ENCODE assay signal across 8 cellular contexts in the genomic region with DNA sequence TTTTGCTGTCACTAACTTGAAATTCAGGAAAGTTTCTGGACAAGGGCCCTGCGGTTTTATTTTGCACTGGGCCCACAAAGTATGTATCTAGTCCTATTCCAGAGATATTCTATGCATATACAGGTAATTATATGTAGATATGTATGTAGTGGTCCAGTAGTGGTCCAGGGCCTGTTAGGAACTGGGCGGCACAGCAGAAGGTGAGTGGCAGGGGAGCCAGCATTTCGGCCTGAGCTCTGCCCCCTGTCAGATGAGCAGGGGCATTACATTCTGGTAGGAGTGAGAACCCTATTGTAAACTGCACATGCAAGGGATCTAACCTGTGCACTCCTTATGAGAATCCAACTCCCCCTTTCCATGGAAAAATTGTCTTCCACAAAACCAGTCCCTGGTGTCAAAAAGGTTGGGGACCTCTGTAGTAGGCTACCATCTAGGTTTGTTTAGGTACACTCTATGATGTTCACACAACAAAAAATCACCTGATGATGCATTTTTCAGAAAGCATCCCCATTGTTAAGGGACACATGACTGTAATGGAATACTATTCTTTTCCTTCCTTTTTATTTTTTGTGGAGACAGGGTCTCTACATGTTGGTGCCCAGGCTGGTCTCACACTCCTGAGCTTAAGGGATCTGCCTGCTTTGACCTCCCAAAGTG.
DNase-seq lines count a peak whose midpoint lies in the region; ATAC-seq and TF ChIP-seq lines count a peak whose summit lies in the region.

No MANE protein-coding gene starts in this region.

- ATAC-seq in GM21786 (IDR thresholded peaks at IDR 0.05; ENCODE audit: unreplicated experiment) (no peak), HG03571 (IDR thresholded peaks at IDR 0.05; ENCODE audit: unreplicated experiment) (no peak), HG03139 (IDR thresholded peaks at IDR 0.05; ENCODE audit: unreplicated experiment) (no peak)

- peak overlapping the region; percentile 78 for H3K4me2 ChIP-seq in OCI-LY1 (ENCODE audit: low read length)

- peaks cover 52% of the 10 kb centered on the region for H3K4me1 ChIP-seq in OCI-LY1 (ENCODE audit: insufficient read depth, low read length, severe bottlenecking)

- H2AFZ ChIP-seq in OCI-LY1 (ENCODE audit: low read length), result no peak overlapping the region

- peak; percentile 42 for DNase-seq in stimulated activated CD4-positive, alpha-beta T cell treated with anti-CD3 and anti-CD28 coated beads, Interleukin-15, amount 100 ng/mL, for 24 hours
- DNase-seq in stimulated activated CD4-positive, alpha-beta T cell treated with anti-CD3 and anti-CD28 coated beads, Interleukin-4, amount 100 ng/mL, for 1 hour, result no peak
- peak; percentile 48 for DNase-seq in ecto neural progenitor cell (ENCODE audit: low spot score)
- DNase-seq in stimulated activated CD8-positive, alpha-beta memory T cell treated with anti-CD3 and anti-CD28 coated beads, Interleukin-4, amount 100 ng/mL, for 48 hours, result peak; percentile 42

- H3K79me2 ChIP-seq in OCI-LY1 (ENCODE audit: insufficient read depth, low read length), result peaks cover 90% of the 10 kb centered on the region

- TF ChIP-seq CTCF in OCI-LY1 (IDR thresholded peaks at IDR 0.05; ENCODE audit: low read length), result peak; percentile 73

- peaks cover 30% of the 10 kb centered on the region for H3K36me3 ChIP-seq in OCI-LY1 (ENCODE audit: insufficient read depth, low read length)

- H3K4me3 ChIP-seq in OCI-LY1 (ENCODE audit: low read depth, low read length, poor library complexity, severe bottlenecking), result peak overlapping the region; percentile 98

- H3F3A ChIP-seq in OCI-LY1 (ENCODE audit: insufficient read depth, low read length), result no peaks in the 10 kb centered on the region

- no peaks in the 10 kb centered on the region for H3K9me3 ChIP-seq in OCI-LY1 (ENCODE audit: low read length)

- no peak overlapping the region for H3K27ac ChIP-seq in OCI-LY1 (ENCODE audit: low read depth, low read length, poor library complexity, severe bottlenecking)

- H3K27me3 ChIP-seq in OCI-LY1 (ENCODE audit: insufficient read depth, low read length), result no peaks in the 10 kb centered on the region

- no peak overlapping the region for H3K9ac ChIP-seq in OCI-LY1 (ENCODE audit: low read length)

- H3K9me2 ChIP-seq in OCI-LY1 (ENCODE audit: low read depth, low read length), result no peaks in the 10 kb centered on the region

- H4K20me1 ChIP-seq in OCI-LY1 (ENCODE audit: insufficient read depth, low read length), result 0 out of 2 replicates have a peak, but pooled peaks cover 2% of the 10 kb centered on the region
